Comparison of ENCODE assay signal across 5 cellular contexts in genomic region chr1:222196736-222197135, GRCh38.
"Had no signal": no experiment of that assay in that cellular context is flagged by ENCODE, and none has a peak within 500 bp of the region (broad histone marks: within the 10 kb centered on the region; RNA-seq: fewer than 3 reads in every experiment).

No MANE protein-coding gene starts in this region.

- H3K27me3 Mint-ChIP-seq: IgD-negative memory B cell had no signal

- H3K27ac Mint-ChIP-seq: IgD-negative memory B cell had no signal

- H3K4me1 Mint-ChIP-seq: IgD-negative memory B cell had no signal

- H3K27ac ChIP-seq: HL-60 had no signal

- DNase-seq: IMR-90, KBM-7 had no signal

- H3K4me3 Mint-ChIP-seq: IgD-negative memory B cell had no signal

- H3K4me3 ChIP-seq: K562 had no signal

- H3K36me3 Mint-ChIP-seq: IgD-negative memory B cell had no signal
